Comparison of ENCODE assay signal across 10 cellular contexts in the genomic region with DNA sequence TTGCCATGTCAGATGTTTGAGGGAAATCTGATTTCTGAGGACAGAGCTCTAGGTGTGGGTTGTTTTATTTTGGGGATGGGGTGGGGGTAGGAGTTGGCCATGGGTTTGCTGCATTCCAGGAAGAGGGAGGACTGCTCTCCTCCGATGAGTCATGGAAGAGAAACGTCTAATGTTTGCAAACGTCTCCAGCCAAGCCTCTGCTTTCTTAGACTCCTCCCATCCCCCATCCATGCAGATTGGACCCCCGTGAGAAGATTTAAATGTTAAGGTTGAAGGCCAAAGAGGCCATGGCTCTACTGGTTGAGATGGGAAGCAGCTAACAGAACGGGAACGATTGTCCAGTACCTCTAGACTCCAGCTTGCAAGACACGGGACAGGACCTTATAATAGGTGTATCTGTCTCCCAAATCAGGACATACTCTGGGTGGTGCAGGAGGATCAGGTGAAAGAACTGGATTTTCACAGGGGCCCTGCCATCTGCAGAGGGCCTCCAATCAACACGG. TPM values are rescaled to one million over a fixed set of nuclear protein-coding genes. Genes with fewer than 3 reads are reported as not detected.
DNase-seq lines count a peak whose midpoint lies in the region; ATAC-seq, FAIRE-seq and TF ChIP-seq lines count a peak whose summit lies in the region.
"Had no signal": no experiment of that assay in that cellular context is flagged by ENCODE, and none has a peak within 500 bp of the region (broad histone marks: within the 10 kb centered on the region; RNA-seq: fewer than 3 reads in every experiment).

No MANE protein-coding gene starts in this region.

- no peaks in the 10 kb centered on the region for H3K36me3 Mint-ChIP-seq in activated T-cell treated with anti-CD3 and anti-CD28 coated beads, Interleukin-2, amount 50 U/mL, for 72 hours (ENCODE audit: insufficient read depth in 2 of 2)
- H3K36me3 Mint-ChIP-seq in effector memory CD8-positive, alpha-beta T cell (ENCODE audit: insufficient read depth): peaks cover 2% of the 10 kb centered on the region

- no TSS peak for BruUV-seq in K562 (replicated peaks; lab: Mats Ljungman, UMichigan)

- no peak for TF ChIP-seq RAD21 in K562 (CRISPR knock-in tag; conservative IDR thresholded peaks at IDR 0.05 in 1 of 2, IDR thresholded peaks at IDR 0.05 in 1 of 2)

- H3K9ac ChIP-seq in K562 (ENCODE audit: insufficient read depth in 1 of 2, low read depth in 2 of 2, low read length in 2 of 2): peak overlapping the region; percentile 24 to 75; a peak in 2 of 4 replicates

- H3K9me3 Mint-ChIP-seq in activated T-cell treated with anti-CD3 and anti-CD28 coated beads, Interleukin-2, amount 50 U/mL, for 72 hours: no peaks in the 10 kb centered on the region
- H3K9me3 Mint-ChIP-seq in effector memory CD8-positive, alpha-beta T cell: no peaks in the 10 kb centered on the region
- H3K9me3 Mint-ChIP-seq: activated T-helper 2 cell treated with anti-CD3 and anti-CD28 coated beads, Interferon-gamma antibody, Interleukin-2, Interleukin-4, amounts not matched to agents 10 μg/mL and 5 μg/mL and 100 μg/mL, durations not matched to agents 14 hours and 24 hours and 36 hours had no signal

- H3K4me2 ChIP-seq in K562 (ENCODE audit: insufficient read depth, low read length): peak overlapping the region; percentile 73

- no peaks in the 10 kb centered on the region for H3K79me2 ChIP-seq in K562 (ENCODE audit: control insufficient read depth, insufficient read depth, low read length)

- H3K36me3 ChIP-seq in K562 (ENCODE audit: control insufficient read depth, insufficient read depth, low read length) (no peaks in the 10 kb centered on the region), upper lobe of right lung (no peaks in the 10 kb centered on the region)

- no peak for TF ChIP-seq POLR2A in K562 (conservative IDR thresholded peaks at IDR 0.05)

- H3K9me1 ChIP-seq in K562 (ENCODE audit: control insufficient read depth, insufficient read depth, low read length): no peaks in the 10 kb centered on the region

- H3K27ac Mint-ChIP-seq in activated T-cell treated with anti-CD3 and anti-CD28 coated beads, Interleukin-2, amount 50 U/mL, for 72 hours: no peak overlapping the region
- no peak overlapping the region for H3K27ac Mint-ChIP-seq in effector memory CD8-positive, alpha-beta T cell
- H3K27ac Mint-ChIP-seq: activated T-helper 2 cell treated with anti-CD3 and anti-CD28 coated beads, Interferon-gamma antibody, Interleukin-2, Interleukin-4, amounts not matched to agents 10 μg/mL and 5 μg/mL and 100 μg/mL, durations not matched to agents 14 hours and 24 hours and 36 hours had no signal

- intact Hi-C loops in K562 (cut with micrococcal nuclease): no loop called here
- intact Hi-C loops in upper lobe of right lung (cut with DNase I): no loop called here

- in situ Hi-C loops in K562 (cut with MboI): no loop called here

- 1% methylated on average over 8 of the region's 8 CpGs for WGBS in K562 (ENCODE audit: insufficient coverage, low coverage, missing lambda C conversion rate)

- DNase-seq in DMS 273 (lab: John Stamatoyannopoulos, UW; ENCODE audit: unreplicated experiment) (peak; percentile 49), DMS 273 treated with DMSO at 0.1 percent for 48 hours (lab: John Stamatoyannopoulos, UW) (no peak), K562 (ENCODE audit: extremely low read depth in 1 of 4, low spot score in 3 of 4) (peak; percentile 70 to 84 (median 73)), iPS-NIHi7 (ENCODE audit: extremely low spot score) (peak; percentile 79), upper lobe of right lung (no peak), NCI-H1694 treated with DMSO at 0.1 percent for 48 hours (lab: John Stamatoyannopoulos, UW) (no peak)
- no peak for DNase-seq in activated T-cell treated with anti-CD3 and anti-CD28 coated beads, Interleukin-2, amount 50 U/mL, for 72 hours
- no peak for DNase-seq in effector memory CD8-positive, alpha-beta T cell

- H3K4me1 Mint-ChIP-seq in activated T-cell treated with anti-CD3 and anti-CD28 coated beads, Interleukin-2, amount 50 U/mL, for 72 hours (ENCODE audit: low read depth): no peaks in the 10 kb centered on the region
- H3K4me1 Mint-ChIP-seq in effector memory CD8-positive, alpha-beta T cell (ENCODE audit: low read depth in 2 of 2): no peaks in the 10 kb centered on the region

- POLR2A ChIA-PET in K562 (lab: Yijun Ruan, JAX): interaction anchor here (0.6 to 5.7 kb wide), 7 partner anchors 10 to 105 kb away, joined by 4 to 48 read pairs (median 4); partner anchors contain the start of gene ATP2A2

- H3K4me3 ChIP-seq in K562 (peak overlapping the region; percentile 2; the same call in 1 of the 2 replicates), upper lobe of right lung (no peak overlapping the region)

- CTCF ChIA-PET in K562 (lab: Yijun Ruan, JAX; ENCODE audit: low intra/inter-chr PET ratio): no interaction called here

- ATAC-seq in K562 (peak; percentile 65), upper lobe of right lung (peak; percentile 67)
- no peak for ATAC-seq in activated T-cell treated with anti-CD3 and anti-CD28 coated beads, Interleukin-2, amount 50 U/mL, for 72 hours (replicated peaks in 1 of 2)
- no peak for ATAC-seq in effector memory CD8-positive, alpha-beta T cell (replicated peaks)

- peak; percentile 88 for FAIRE-seq in K562 (lab: Jason Lieb, UNC)

- no peaks in the 10 kb centered on the region for H4K20me1 ChIP-seq in K562 (replicated peaks; ENCODE audit: control insufficient read depth, insufficient read depth, low read length)

- peaks cover 8% of the 10 kb centered on the region for H3K27me3 Mint-ChIP-seq in activated T-cell treated with anti-CD3 and anti-CD28 coated beads, Interleukin-2, amount 50 U/mL, for 72 hours (ENCODE audit: low read depth)
- H3K27me3 Mint-ChIP-seq in effector memory CD8-positive, alpha-beta T cell: peaks cover 32 to 50% of the 10 kb centered on the region in 2 donors

- no peaks in the 10 kb centered on the region for H3K27me3 ChIP-seq in K562 (ENCODE audit: control insufficient read depth in 2 of 2, insufficient read depth in 2 of 2, low read length in 2 of 2)
- H3K27me3 ChIP-seq in upper lobe of right lung: no peaks in the 10 kb centered on the region

- no peak overlapping the region for H3K4me3 Mint-ChIP-seq in activated T-cell treated with anti-CD3 and anti-CD28 coated beads, Interleukin-2, amount 50 U/mL, for 72 hours
- no peak overlapping the region for H3K4me3 Mint-ChIP-seq in effector memory CD8-positive, alpha-beta T cell

- H3K9me3 ChIP-seq in K562 (replicated peaks; ENCODE audit: control insufficient read depth, insufficient read depth, low read depth, low read length) (no peaks in the 10 kb centered on the region), upper lobe of right lung (no peaks in the 10 kb centered on the region)

- peak; percentile 61; the same call in 1 of the 2 replicates for TF ChIP-seq EP300 in K562 (IDR thresholded peaks at IDR 0.05; ENCODE audit: low read length)

- H2AFZ ChIP-seq in K562 (ENCODE audit: low read depth, low read length): peak overlapping the region; percentile 58

- H3K27ac ChIP-seq in K562 (ENCODE audit: extremely low read depth, low read depth, low read length) (peak overlapping the region; percentile 51; the same call in 2 of the 3 replicates), upper lobe of right lung (no peak overlapping the region)
- H3K27ac ChIP-seq: 22Rv1 had no signal

- TF ChIP-seq CTCF in K562 (IDR thresholded peaks at IDR 0.05 in 2 of 3, conservative IDR thresholded peaks at IDR 0.05 in 1 of 3; ENCODE audit: insufficient read depth in 2 of 3, low read depth in 1 of 3, low read length in 3 of 3): no peak
- TF ChIP-seq CTCF in upper lobe of right lung (IDR thresholded peaks at IDR 0.05): no peak

- H3K4me1 ChIP-seq in K562 (replicated peaks in 1 of 2; ENCODE audit: control insufficient read depth in 2 of 2, insufficient read depth in 2 of 2, low read length in 2 of 2): peaks cover 34 to 50% of the 10 kb centered on the region in 2 experiments
- peaks cover 7% of the 10 kb centered on the region for H3K4me1 ChIP-seq in upper lobe of right lung

TF ChIP-seq in K562, 482 proteins besides CTCF, POLR2A, EP300 and RAD21 (continues in another document):
- TF ChIP-seq ZBTB8A (IDR thresholded peaks at IDR 0.05; ENCODE audit: partially characterized antibody) (no peak), KDM1A (IDR thresholded peaks at IDR 0.05) (peak; percentile 15 to 91; a peak in 2 of 4 replicates), ZKSCAN3 (CRISPR knock-in tag; IDR thresholded peaks at IDR 0.05) (no peak), JUN (IDR thresholded peaks at IDR 0.05; ENCODE audit: borderline replicate concordance, low read depth, low read length) (peak; percentile 90), JUN (CRISPR knock-in tag; IDR thresholded peaks at IDR 0.05; ENCODE audit: borderline replicate concordance) (no peak), MTA1 (IDR thresholded peaks at IDR 0.05; ENCODE audit: borderline replicate concordance) (no peak), NCOA4 (IDR thresholded peaks at IDR 0.05; ENCODE audit: partially characterized antibody) (no peak), ZNF444 (CRISPR knock-in tag; IDR thresholded peaks at IDR 0.05) (peak; percentile 45; the same call in 1 of the 2 replicates), PHF21A (IDR thresholded peaks at IDR 0.05; ENCODE audit: borderline replicate concordance, low read depth) (peak; percentile 80; the same call in 1 of the 2 replicates), ZNF224 (CRISPR knock-in tag; IDR thresholded peaks at IDR 0.05) (no peak), FOXK2 (conservative IDR thresholded peaks at IDR 0.05 in 1 of 2, IDR thresholded peaks at IDR 0.05 in 1 of 2; ENCODE audit: low read depth in 2 of 2) (no peak), DPF2 (IDR thresholded peaks at IDR 0.05) (peak; percentile 70)

RNA-seq across cellular contexts. Expression of gene ATP2A2, which starts 11.4 kb away (rescaled TPM):
- 436 and 524 TPM in 2 replicates for total RNA-seq in K562 (2011; cell fraction: chromatin; rRNA removed; ENCODE audit: low replicate concordance)
- 350 and 362 TPM in 2 replicates for total RNA-seq in K562 (2011; cell fraction: nucleolus; rRNA removed)
- total RNA-seq in K562 (2011; cell fraction: nucleoplasm; rRNA removed): 437 and 537 TPM in 2 replicates
- total RNA-seq in K562 (2014; rRNA removed) (73.5 and 82.5 TPM in 2 replicates), K562 (2014; rRNA removed; fragmentation: Illumina TruSeq; extraction: Trizol) (46.7 and 51.6 TPM in 2 replicates), K562 (2015; rRNA removed; fragmentation: Illumina TruSeq; extraction: Trizol) (47.7 and 49.9 TPM in 2 replicates), K562 (2021) (180 and 205 TPM in 2 replicates), upper lobe of right lung (173 TPM)
- polyA plus RNA-seq in K562 (2011; rRNA removed) (44.6 and 88.4 TPM in 2 replicates), K562 (2014; fragmentation: Illumina TruSeq; extraction: Trizol) (137 and 150 TPM in 2 replicates), K562 (2014; fragmentation: Nextera tagmentation; extraction: Ambion mirVana) (1 to 10 TPM; 5.2 to 6.7 TPM), K562 (2014; rRNA removed) (60.8 and 63.2 TPM in 2 replicates)
- polyA plus RNA-seq in K562 (2011; cell fraction: cytosol; rRNA removed): 20.8 and 37.3 TPM in 2 replicates
- polyA plus RNA-seq in K562 (2011; cell fraction: nucleus; rRNA removed): 193 and 236 TPM in 2 replicates
- polyA plus RNA-seq in K562 (2012): 137 and 151 TPM in 2 replicates
- polyA minus RNA-seq in K562 (2011; rRNA and poly(A)+ RNA removed): 96.8 and 146 TPM in 2 replicates
- 86.8 and 111 TPM in 2 replicates for polyA minus RNA-seq in K562 (2011; cell fraction: cytosol; rRNA and poly(A)+ RNA removed)
- polyA minus RNA-seq in K562 (2011; cell fraction: nucleus; rRNA and poly(A)+ RNA removed): 89.9 and 136 TPM in 2 replicates
- total RNA-seq in activated T-cell treated with anti-CD3 and anti-CD28 coated beads, Interleukin-2, amount 50 U/mL, for 72 hours: 100 to 1,000 TPM; 106 to 127 TPM

Comparison
In these comparisons a context has a peak if more than half of its experiments do, and no peak if none do; other contexts are left out.
1. DNase-seq: peak in DMS 273 (single experiment), K562 (4 of 4) and iPS-NIHi7 (single experiment); none in DMS 273 treated with DMSO at 0.1 percent for 48 hours (single experiment), upper lobe of right lung (single experiment), activated T-cell treated with anti-CD3 and anti-CD28 coated beads, Interleukin-2, amount 50 U/mL, for 72 hours (0 of 2), NCI-H1694 treated with DMSO at 0.1 percent for 48 hours (single experiment) and effector memory CD8-positive, alpha-beta T cell (0 of 3).
2. ATAC-seq: peak in K562 (single experiment) and upper lobe of right lung (single experiment); none in activated T-cell treated with anti-CD3 and anti-CD28 coated beads, Interleukin-2, amount 50 U/mL, for 72 hours (0 of 2) and effector memory CD8-positive, alpha-beta T cell (single experiment).